Comparison of ENCODE assay signal across 8 cellular contexts in genomic region chr13:33228645-33229445, GRCh38. TPM values are rescaled to one million over a fixed set of nuclear protein-coding genes. Genes with fewer than 3 reads are reported as not detected.
DNase-seq lines count a peak whose midpoint lies in the region; ATAC-seq and TF ChIP-seq lines count a peak whose summit lies in the region.

No MANE protein-coding gene starts in this region.

- WGBS in hepatocyte (ENCODE audit: low lambda C conversion rate, missing lambda C conversion rate): 48% methylated on average over 12 of the region's 12 CpGs
- WGBS in smooth muscle cell (ENCODE audit: low lambda C conversion rate): 25% methylated on average over 12 of the region's 12 CpGs

- H3K79me2 ChIP-seq in hepatocyte (peaks cover 26% of the 10 kb centered on the region), smooth muscle cell (ENCODE audit: low read depth) (peaks cover 30% of the 10 kb centered on the region)

- H3K27me3 ChIP-seq in hepatocyte (no peaks in the 10 kb centered on the region), smooth muscle cell (ENCODE audit: low read depth) (no peaks in the 10 kb centered on the region)

- peak overlapping the region; percentile 3 for H3K27ac ChIP-seq in hepatocyte
- H3K27ac ChIP-seq in smooth muscle cell (ENCODE audit: low read depth): peak overlapping the region; percentile 69

- H3K36me3 ChIP-seq in hepatocyte (replicated peaks; ENCODE audit: insufficient read depth, low read depth) (no peaks in the 10 kb centered on the region), smooth muscle cell (ENCODE audit: low read depth) (no peaks in the 10 kb centered on the region)

- H3K4me3 ChIP-seq in astrocyte of the cerebellum (ENCODE audit: low read depth, low read length) (no peak overlapping the region), hepatocyte (no peak overlapping the region), smooth muscle cell (no peak overlapping the region)

- ATAC-seq in HG03025 (IDR thresholded peaks at IDR 0.05; ENCODE audit: low FRiP score, unreplicated experiment): no peak

- peaks cover 2% of the 10 kb centered on the region for H3K27me3 Mint-ChIP-seq in activated naive CD8-positive, alpha-beta T cell
- peaks cover 5% of the 10 kb centered on the region for H3K27me3 Mint-ChIP-seq in activated naive CD8-positive, alpha-beta T cell treated with anti-CD3 and anti-CD28 coated beads for 36 hours
- no peaks in the 10 kb centered on the region for H3K27me3 Mint-ChIP-seq in HFFc6 (ENCODE audit: insufficient read depth)

- TF ChIP-seq CTCF in HFFc6 (IDR thresholded peaks at IDR 0.05) (peak; percentile 95), astrocyte of the cerebellum (IDR thresholded peaks at IDR 0.05; ENCODE audit: low read depth, low read length, missing control alignments) (peak; percentile 96), hepatocyte (IDR thresholded peaks at IDR 0.05; ENCODE audit: poor library complexity) (peak; percentile 78), smooth muscle cell (IDR thresholded peaks at IDR 0.05; ENCODE audit: borderline replicate concordance, insufficient read depth, poor library complexity, severe bottlenecking) (peak; percentile 94)

- peak overlapping the region; percentile 24 for H3K4me2 ChIP-seq in hepatocyte
- peak overlapping the region; percentile 52 for H3K4me2 ChIP-seq in smooth muscle cell

- peak overlapping the region; percentile 40 for H3K9ac ChIP-seq in smooth muscle cell (ENCODE audit: low read depth)

- peak overlapping the region; percentile 11 for H3K27ac Mint-ChIP-seq in activated naive CD8-positive, alpha-beta T cell
- no peak overlapping the region for H3K27ac Mint-ChIP-seq in activated naive CD8-positive, alpha-beta T cell treated with anti-CD3 and anti-CD28 coated beads for 36 hours
- peak overlapping the region; percentile 93 for H3K27ac Mint-ChIP-seq in HFFc6

- H2AFZ ChIP-seq in hepatocyte (no peak overlapping the region), smooth muscle cell (ENCODE audit: low read depth) (no peak overlapping the region)

- DNase-seq in activated naive CD8-positive, alpha-beta T cell treated with anti-CD3 and anti-CD28 coated beads for 36 hours: no peak
- peak; percentile 73 for DNase-seq in HFFc6
- DNase-seq in NCI-H2196 treated with DMSO at 0.1 percent for 48 hours (lab: John Stamatoyannopoulos, UW; ENCODE audit: unreplicated experiment): peak; percentile 7
- DNase-seq in astrocyte of the cerebellum (ENCODE audit: low read depth): peak; percentile 63
- peak; percentile 53 for DNase-seq in hepatocyte (ENCODE audit: low spot score)
- no peak for DNase-seq in smooth muscle cell (lab: John Stamatoyannopoulos, UW; ENCODE audit: unreplicated experiment)

- no peak overlapping the region for H3K4me3 Mint-ChIP-seq in activated naive CD8-positive, alpha-beta T cell
- H3K4me3 Mint-ChIP-seq in activated naive CD8-positive, alpha-beta T cell treated with anti-CD3 and anti-CD28 coated beads for 36 hours: no peak overlapping the region
- H3K4me3 Mint-ChIP-seq in HFFc6: peak overlapping the region; percentile 78

- H3F3A ChIP-seq in smooth muscle cell (ENCODE audit: low read depth): peaks cover 20% of the 10 kb centered on the region

- peaks cover 3% of the 10 kb centered on the region for H3K4me1 Mint-ChIP-seq in activated naive CD8-positive, alpha-beta T cell (ENCODE audit: low read depth)
- H3K4me1 Mint-ChIP-seq in activated naive CD8-positive, alpha-beta T cell treated with anti-CD3 and anti-CD28 coated beads for 36 hours: peaks cover 7% of the 10 kb centered on the region
- H3K4me1 Mint-ChIP-seq in HFFc6 (ENCODE audit: low read depth): peaks cover 80% of the 10 kb centered on the region

- no peaks in the 10 kb centered on the region for H4K20me1 ChIP-seq in hepatocyte (ENCODE audit: insufficient read depth, poor library complexity, severe bottlenecking)
- H4K20me1 ChIP-seq in smooth muscle cell (ENCODE audit: low read depth): no peaks in the 10 kb centered on the region

- peaks cover 5% of the 10 kb centered on the region for H3K36me3 Mint-ChIP-seq in activated naive CD8-positive, alpha-beta T cell
- peaks cover 2% of the 10 kb centered on the region for H3K36me3 Mint-ChIP-seq in activated naive CD8-positive, alpha-beta T cell treated with anti-CD3 and anti-CD28 coated beads for 36 hours
- H3K36me3 Mint-ChIP-seq in HFFc6 (ENCODE audit: low read depth): peaks cover 43% of the 10 kb centered on the region

- H3K9me3 Mint-ChIP-seq in activated naive CD8-positive, alpha-beta T cell (ENCODE audit: low read depth): peaks cover 11% of the 10 kb centered on the region
- H3K9me3 Mint-ChIP-seq in activated naive CD8-positive, alpha-beta T cell treated with anti-CD3 and anti-CD28 coated beads for 36 hours: peaks cover 9% of the 10 kb centered on the region
- H3K9me3 Mint-ChIP-seq in HFFc6: peaks cover 13% of the 10 kb centered on the region

- no peaks in the 10 kb centered on the region for H3K9me2 ChIP-seq in hepatocyte (replicated peaks; ENCODE audit: insufficient read depth)

- H3K4me1 ChIP-seq in hepatocyte (ENCODE audit: insufficient read depth) (peaks cover 12% of the 10 kb centered on the region), smooth muscle cell (ENCODE audit: low read depth) (peaks cover 21% of the 10 kb centered on the region)

- in situ Hi-C loops in astrocyte of the cerebellum (cut with HindIII; ENCODE audit: low sequenced_read_pairs): no loop called here

- H3K9me3 ChIP-seq in hepatocyte (ENCODE audit: low read depth) (no peaks in the 10 kb centered on the region), smooth muscle cell (replicated peaks; ENCODE audit: low read depth) (no peaks in the 10 kb centered on the region)

RNA-seq across cellular contexts. Expression of gene STARD13, which starts 56.7 kb away (rescaled TPM):
- under 1 TPM in 1 of 2 experiments, not detected in 1; 0.23 TPM for total RNA-seq in activated naive CD8-positive, alpha-beta T cell treated with anti-CD3 and anti-CD28 coated beads for 36 hours
- 10 to 100 TPM; 27.9 to 38.3 (median 34.5) TPM for total RNA-seq in HFFc6 (2021; fragmentation: NEBNext Ultra II Directional; extraction: Animal tissue kit (Norgen Biotek cat#: 25700))
- 7.9 and 13.5 TPM in 2 replicates for total RNA-seq in hepatocyte
- 5.4 and 8.8 TPM in 2 replicates for polyA plus RNA-seq in hepatocyte
- total RNA-seq in smooth muscle cell: 18.8 and 19.0 TPM in 2 replicates
- 12.4 and 15.2 TPM in 2 replicates for polyA plus RNA-seq in smooth muscle cell

Comparison
In these comparisons a context has a peak if more than half of its experiments do, and no peak if none do; other contexts are left out.
1. DNase-seq: peak in HFFc6 (single experiment), NCI-H2196 treated with DMSO at 0.1 percent for 48 hours (single experiment), astrocyte of the cerebellum (single experiment) and hepatocyte (single experiment); none in activated naive CD8-positive, alpha-beta T cell treated with anti-CD3 and anti-CD28 coated beads for 36 hours (single experiment) and smooth muscle cell (single experiment).
2. Peak in every context shown above with its lines, with median percentiles within 50 percentile points of each other: CTCF ChIP-seq.